Comparison of ENCODE assay signal across 8 cellular contexts in genomic region chr17:4806770-4807533, GRCh38. TPM values are rescaled to one million over a fixed set of nuclear protein-coding genes. Genes with fewer than 3 reads are reported as not detected.
A peak's percentile ranks its signal among the peaks of the same experiment; 100 is the strongest.
DNase-seq lines count a peak whose midpoint lies in the region; ATAC-seq and TF ChIP-seq lines count a peak whose summit lies in the region.

PLD2 (plus strand) TSS chr17:4807152; CDS start chr17:4807773, 621 bp downstream.

- TF ChIP-seq CTCF in colonic mucosa (IDR thresholded peaks at IDR 0.05): no peak

- intact Hi-C loops in colonic mucosa (cut with DNase I) (no loop called here), left colon (cut with DNase I, micrococcal nuclease) (no loop called here)

- peak; percentile 96 for ATAC-seq in GM18511 (IDR thresholded peaks at IDR 0.05; ENCODE audit: unreplicated experiment)
- ATAC-seq in HG03039 (IDR thresholded peaks at IDR 0.05; ENCODE audit: unreplicated experiment): peak; percentile 87
- ATAC-seq in left colon: peak; percentile 99

- H3K27ac ChIP-seq in colonic mucosa: peak within 1 kb of the TSS; percentile 69

- H3K4me3 ChIP-seq in colonic mucosa: peak within 1 kb of the TSS; percentile 86

- DNase-seq in A172 (ENCODE audit: low spot score) (peak; percentile 68), NCI-H446 treated with DMSO at 0.1 percent for 48 hours (lab: John Stamatoyannopoulos, UW) (peak; percentile 63), colonic mucosa (peak; percentile 93), left colon (peak; percentile 88 to 93)
- DNase-seq in activated CD4-positive, alpha-beta T cell treated with anti-CD3 and anti-CD28 coated beads for 48 hours: peak; percentile 91
- DNase-seq in stimulated activated CD4-positive, alpha-beta T cell treated with anti-CD3 and anti-CD28 coated beads, Interleukin-1b, Interleukin-23, amount 100 ng/mL, for 24 hours (ENCODE audit: low read depth in 4 of 4, low spot score in 1 of 4): peak; percentile 71 to 90 (median 78)

- H3K4me1 ChIP-seq in colonic mucosa: peaks cover 10% of the 10 kb centered on the region

- no peaks in the 10 kb centered on the region for H3K36me3 ChIP-seq in colonic mucosa

- peak within 1 kb of the TSS; percentile 63 to 78 for H3K9ac ChIP-seq in colonic mucosa (ENCODE audit: low read depth in 2 of 2, low read length in 2 of 2)

- H3K27me3 ChIP-seq in colonic mucosa: no peaks in the 10 kb centered on the region

- no peaks in the 10 kb centered on the region for H3K9me3 ChIP-seq in colonic mucosa

RNA-seq across cellular contexts. Expression of gene PLD2, which starts in this region (rescaled TPM):
- 17.6 and 18.0 TPM in 2 replicates for total RNA-seq in A172 (2014; rRNA removed; shearing (Covaris generic))
- 10 to 100 TPM; 18.8 to 28.3 TPM for total RNA-seq in colonic mucosa
- 10 to 100 TPM; 26.1 to 27.5 TPM for total RNA-seq in left colon

Comparison
In these comparisons a context has a peak if more than half of its experiments do, and no peak if none do; other contexts are left out.
1. Peak in every context shown above with its lines: DNase-seq, ATAC-seq, H3K4me3 ChIP-seq and H3K27ac ChIP-seq.